2 cellular contexts compared by ENCODE assay signal in the genomic region with DNA sequence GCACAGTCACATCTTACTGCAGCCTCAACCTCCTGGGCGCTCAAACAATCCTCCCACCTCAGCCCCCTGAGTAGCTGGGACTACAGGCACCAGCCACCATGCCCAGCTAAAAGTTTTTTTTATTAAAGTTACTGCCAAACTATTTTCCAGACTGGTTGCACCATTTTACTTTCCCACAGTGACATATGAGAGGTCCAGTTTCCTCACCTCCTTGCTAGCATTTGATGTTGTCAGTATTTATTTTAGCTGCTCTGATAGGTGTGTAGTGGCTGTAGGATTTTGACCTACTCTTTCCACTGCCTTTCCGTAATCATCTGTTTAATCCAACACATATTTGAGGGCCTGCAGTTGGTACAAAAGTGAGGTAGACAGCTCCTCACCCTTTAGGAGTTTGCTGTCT.
A peak's percentile ranks its signal among the peaks of the same experiment; 100 is the strongest.
TF ChIP-seq lines count a peak whose summit lies in the region.

No MANE protein-coding gene starts in this region.

TF ChIP-seq in HepG2, 621 proteins besides CTCF, POLR2A, EP300 and RAD21:
- TF ChIP-seq ZNF768 (CRISPR knock-in tag; IDR thresholded peaks at IDR 0.05) (no peak), MEIS2 (CRISPR knock-in tag; IDR thresholded peaks at IDR 0.05) (no peak), ZNF7 (CRISPR knock-in tag; IDR thresholded peaks at IDR 0.05) (peak; percentile 92), ZNF143 (CRISPR knock-in tag; IDR thresholded peaks at IDR 0.05) (no peak)

TF ChIP-seq in K562, 482 proteins besides CTCF, POLR2A, EP300 and RAD21:
- TF ChIP-seq SOX6 (IDR thresholded peaks at IDR 0.05) (no peak), ZNF41 (CRISPR knock-in tag; conservative IDR thresholded peaks at IDR 0.05) (no peak), ZFP36 (IDR thresholded peaks at IDR 0.05; ENCODE audit: low read depth, low read length, partially characterized antibody) (peak; percentile 28), ZSCAN32 (CRISPR knock-in tag; IDR thresholded peaks at IDR 0.05) (no peak)
